ENCODE assay signal across 34 cellular contexts in genomic region chr1:209661081-209661480, GRCh38. TPM values are rescaled to one million over a fixed set of nuclear protein-coding genes. Genes with fewer than 3 reads are reported as not detected.
"Had no signal": no experiment of that assay in that cellular context is flagged by ENCODE, and none has a peak within 500 bp of the region (broad histone marks: within the 10 kb centered on the region; RNA-seq: fewer than 3 reads in every experiment).

No MANE protein-coding gene starts in this region.

- H3K27ac ChIP-seq: gastroesophageal sphincter, hepatocyte, parathyroid adenoma, psoas muscle, sigmoid colon, stomach, tibial nerve had no signal

- DNase-seq: activated B cell treated with CpG ODN at 0.5 μM for 24 hours; activated CD4-positive, alpha-beta T cell treated with anti-CD3 and anti-CD28 coated beads, Interleukin-2, amount 50 U/mL, for 1 hour; activated CD8-positive, alpha-beta memory T cell treated with anti-CD3 and anti-CD28 coated beads, Interleukin-2, amount 10 ng/mL, durations not matched to agents 7 days and 5 days; activated CD8-positive, alpha-beta T cell treated with anti-CD3 and anti-CD28 coated beads for 36 hours; activated naive CD4-positive, alpha-beta T cell treated with Interleukin-2 at 50 U/mL for 16 hours; activated T-cell treated with anti-CD3 and anti-CD28 coated beads, Interleukin-2, amount 50 U/mL, for 72 hours; aorta; cortex of kidney; effector memory CD8-positive, alpha-beta T cell; erythroblast; islet precursor cell; left ventricle myocardium superior; naive B cell; occipital lobe; psoas muscle; sigmoid colon; small intestine; stimulated activated CD4-positive, alpha-beta T cell treated with anti-CD3 and anti-CD28 coated beads, Interleukin-1b, Interleukin-23, amount 100 ng/mL, for 48 hours; stimulated activated CD4-positive, alpha-beta T cell treated with anti-CD3 and anti-CD28 coated beads, Interleukin-4, amount 100 ng/mL, for 4 hours; stimulated activated CD8-positive, alpha-beta memory T cell treated with anti-CD3 and anti-CD28 coated beads, Interleukin-4, amount 100 ng/mL, for 48 hours; stimulated activated naive B cell treated with anti-CD40 and anti-IgM and Interleukin-4, amounts not matched to agents 10 μg/mL and 1 μg/mL and 100 μg/mL, for 72 hours; stomach; T-helper 1 cell had no signal

- H3K27ac Mint-ChIP-seq: activated B cell treated with CpG ODN at 0.5 μM for 24 hours; activated CD8-positive, alpha-beta memory T cell treated with anti-CD3 and anti-CD28 coated beads, Interleukin-2, amount 10 ng/mL, durations not matched to agents 7 days and 5 days; activated CD8-positive, alpha-beta T cell treated with anti-CD3 and anti-CD28 coated beads for 36 hours; activated naive CD8-positive, alpha-beta T cell; activated T-cell treated with anti-CD3 and anti-CD28 coated beads, Interleukin-2, amount 50 U/mL, for 72 hours; brain; effector memory CD8-positive, alpha-beta T cell; mesothelial cell of epicardium; stimulated activated naive B cell treated with anti-CD40 and anti-IgM and Interleukin-4, amounts not matched to agents 10 μg/mL and 1 μg/mL and 100 μg/mL, for 72 hours; T-helper 2 cell treated with Interferon-gamma antibody and Interleukin-4, amounts not matched to agents 5 μg/mL and 100 μg/mL, for 36 hours had no signal

- H3K27me3 Mint-ChIP-seq: activated CD8-positive, alpha-beta memory T cell treated with anti-CD3 and anti-CD28 coated beads, Interleukin-2, amount 10 ng/mL, durations not matched to agents 7 days and 5 days; effector memory CD8-positive, alpha-beta T cell had no signal

- H3K4me3 ChIP-seq: gastroesophageal sphincter, hepatocyte, psoas muscle, sigmoid colon, stomach, tibial nerve had no signal

- H3K36me3 ChIP-seq: gastroesophageal sphincter, sigmoid colon, stomach, tibial nerve had no signal

- H3K4me1 ChIP-seq: gastroesophageal sphincter, psoas muscle, sigmoid colon, tibial nerve had no signal

- H3K4me3 Mint-ChIP-seq: activated B cell treated with CpG ODN at 0.5 μM for 24 hours; activated CD8-positive, alpha-beta memory T cell treated with anti-CD3 and anti-CD28 coated beads, Interleukin-2, amount 10 ng/mL, durations not matched to agents 7 days and 5 days; activated CD8-positive, alpha-beta T cell treated with anti-CD3 and anti-CD28 coated beads for 36 hours; activated naive CD8-positive, alpha-beta T cell; brain; effector memory CD8-positive, alpha-beta T cell; mesothelial cell of epicardium; naive B cell; neural crest cell; stimulated activated naive B cell treated with anti-CD40 and anti-IgM and Interleukin-4, amounts not matched to agents 10 μg/mL and 1 μg/mL and 100 μg/mL, for 72 hours; T-helper 2 cell treated with Interferon-gamma antibody and Interleukin-4, amounts not matched to agents 5 μg/mL and 100 μg/mL, for 36 hours had no signal

- H3K36me3 Mint-ChIP-seq: activated CD8-positive, alpha-beta memory T cell treated with anti-CD3 and anti-CD28 coated beads, Interleukin-2, amount 10 ng/mL, durations not matched to agents 7 days and 5 days; brain; mesothelial cell of epicardium; naive B cell; stimulated activated naive B cell treated with anti-CD40 and anti-IgM and Interleukin-4, amounts not matched to agents 10 μg/mL and 1 μg/mL and 100 μg/mL, for 72 hours had no signal

- H3K4me2 ChIP-seq: hepatocyte had no signal

- H3K9me3 ChIP-seq: gastroesophageal sphincter, psoas muscle, sigmoid colon, stomach, tibial nerve had no signal

- H2AFZ ChIP-seq: hepatocyte, parathyroid adenoma had no signal

- FAIRE-seq: small intestine had no signal

- H3K27me3 ChIP-seq: gastroesophageal sphincter, hepatocyte, sigmoid colon, stomach, tibial nerve had no signal

- H3K9ac ChIP-seq: parathyroid adenoma had no signal

- H3K9me3 Mint-ChIP-seq: activated B cell treated with CpG ODN at 0.5 μM for 24 hours; activated CD8-positive, alpha-beta T cell treated with anti-CD3 and anti-CD28 coated beads for 36 hours; effector memory CD8-positive, alpha-beta T cell; mesothelial cell of epicardium; stimulated activated naive B cell treated with anti-CD40 and anti-IgM and Interleukin-4, amounts not matched to agents 10 μg/mL and 1 μg/mL and 100 μg/mL, for 72 hours; T-helper 2 cell treated with Interferon-gamma antibody and Interleukin-4, amounts not matched to agents 5 μg/mL and 100 μg/mL, for 36 hours had no signal

RNA-seq across cellular contexts. Expression of gene LAMB3, which starts 8.9 kb away (rescaled TPM):
- total RNA-seq: neural crest cell had no signal

RNA-seq across cellular contexts. Expression of gene HSD11B1, which starts 43.6 kb away (rescaled TPM):
- total RNA-seq: activated B cell treated with CpG ODN at 0.5 μM for 24 hours, cerebellum, lung microvascular endothelial cell, mesothelial cell of epicardium, neural crest cell, occipital lobe had no signal
- polyA plus RNA-seq: hepatocyte had no signal
